ENCODE assay signal across 18 cellular contexts in the genomic region with DNA sequence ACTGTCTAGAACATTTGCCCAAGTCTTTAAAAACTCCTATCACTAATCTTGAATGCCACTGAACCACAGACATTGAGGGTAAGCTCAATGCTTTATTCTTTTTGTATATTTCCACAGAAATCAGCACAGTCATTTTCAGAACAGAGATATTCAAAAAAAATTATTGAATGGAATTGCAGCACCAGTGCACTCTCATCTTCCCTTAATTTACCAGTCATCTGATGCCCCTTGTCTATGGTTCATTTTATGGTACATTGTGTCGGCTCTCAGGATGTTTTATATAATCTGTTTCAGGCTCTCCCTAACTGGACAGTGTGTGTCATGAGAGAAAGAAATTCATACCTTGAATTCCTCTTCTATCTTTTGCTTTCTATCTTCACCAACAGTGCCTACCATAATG.
"Had no signal": no experiment of that assay in that cellular context is flagged by ENCODE, and none has a peak within 500 bp of the region (broad histone marks: within the 10 kb centered on the region; RNA-seq: fewer than 3 reads in every experiment).

No MANE protein-coding gene starts in this region.

- H3K27ac ChIP-seq: coronary artery, dorsolateral prefrontal cortex, esophagus muscularis mucosa, gastrocnemius medialis, heart right ventricle, left lung, lower lobe of right lung had no signal

- H3K4me1 ChIP-seq: esophagus muscularis mucosa, gastrocnemius medialis, lower lobe of right lung had no signal

- DNase-seq: dermis blood vessel endothelial cell; dorsolateral prefrontal cortex; effector CD4-positive, alpha-beta T cell; effector memory CD4-positive, alpha-beta T cell; foreskin melanocyte; gastrocnemius medialis; glutamatergic neuron; head of caudate nucleus; heart right ventricle; hippocampal formation; left cardiac atrium; left lung; left ventricle myocardium superior; lower lobe of right lung; mesendoderm; midbrain had no signal

- H3K27me3 ChIP-seq: dorsolateral prefrontal cortex, esophagus muscularis mucosa, gastrocnemius medialis, heart right ventricle, left lung had no signal

- ATAC-seq: gastrocnemius medialis, heart right ventricle, left cardiac atrium, left lung, left ventricle myocardium superior, lower lobe of right lung had no signal
